1 cellular context compared by ENCODE assay signal in genomic region chr20:44714102-44714700, GRCh38.
TF ChIP-seq lines count a peak whose summit lies in the region.

No MANE protein-coding gene starts in this region.

TF ChIP-seq in H1, 55 proteins besides CTCF, POLR2A, EP300 and RAD21:
- TF ChIP-seq CBX8 (IDR thresholded peaks at IDR 0.05; ENCODE audit: borderline replicate concordance, low read depth, low read length) (no peak), USF2 (IDR thresholded peaks at IDR 0.05; ENCODE audit: low read length) (no peak), JUN (IDR thresholded peaks at IDR 0.05; ENCODE audit: low read depth, low read length) (no peak), TAF1 (IDR thresholded peaks at IDR 0.05; ENCODE audit: low read depth, low read length) (no peak), CBX5 (IDR thresholded peaks at IDR 0.05; ENCODE audit: low read depth, low read length) (no peak), TCF12 (IDR thresholded peaks at IDR 0.05; ENCODE audit: low read depth, low read length) (no peak), RNF2 (IDR thresholded peaks at IDR 0.05; ENCODE audit: borderline replicate concordance, low read depth, low read length, missing control alignments, poor library complexity, severe bottlenecking) (no peak), KDM4A (IDR thresholded peaks at IDR 0.05; ENCODE audit: low read depth, low read length, severe bottlenecking) (no peak), YY1 (IDR thresholded peaks at IDR 0.05; ENCODE audit: low read depth, low read length) (no peak), MAX (IDR thresholded peaks at IDR 0.05) (no peak), JUND (IDR thresholded peaks at IDR 0.05; ENCODE audit: low read length) (no peak), SIX5 (IDR thresholded peaks at IDR 0.05; ENCODE audit: low read depth, low read length) (no peak), RBBP5 (IDR thresholded peaks at IDR 0.05; ENCODE audit: borderline replicate concordance, low read depth, low read length) (no peak), SP2 (IDR thresholded peaks at IDR 0.05; ENCODE audit: low read length) (no peak), BRCA1 (IDR thresholded peaks at IDR 0.05; ENCODE audit: low read depth, low read length) (no peak), HDAC2 (IDR thresholded peaks at IDR 0.05; ENCODE audit: borderline replicate concordance in 1 of 2, low read depth in 2 of 2, low read length in 2 of 2) (no peak), SIN3A (conservative IDR thresholded peaks at IDR 0.05 in 1 of 2, IDR thresholded peaks at IDR 0.05 in 1 of 2; ENCODE audit: low read depth in 1 of 2, low read length in 2 of 2) (no peak)
TF ChIP-seq in H1: peak in this region for 0.
